Comparison of ENCODE assay signal across 16 cellular contexts in genomic region chr1:233241782-233242181, GRCh38.
"Had no signal": no experiment of that assay in that cellular context is flagged by ENCODE, and none has a peak within 500 bp of the region (broad histone marks: within the 10 kb centered on the region; RNA-seq: fewer than 3 reads in every experiment).

No MANE protein-coding gene starts in this region.

- H3K4me3 ChIP-seq: lower lobe of right lung had no signal

- ATAC-seq: activated CD8-positive, alpha-beta T cell treated with anti-CD3 and anti-CD28 coated beads for 36 hours; activated naive CD8-positive, alpha-beta T cell treated with anti-CD3 and anti-CD28 coated beads, Interleukin-2, amount 50 U/mL, for 24 hours; T-cell had no signal

- H3K27ac ChIP-seq: lower lobe of right lung, psoas muscle had no signal

- H3K4me1 Mint-ChIP-seq: T-cell had no signal

- H3K4me3 Mint-ChIP-seq: activated CD4-positive, alpha-beta T cell treated with anti-CD3 and anti-CD28 coated beads, Interleukin-2, amount 10 ng/mL, durations not matched to agents 24 days and 14 days; activated CD8-positive, alpha-beta T cell treated with anti-CD3 and anti-CD28 coated beads for 36 hours; activated naive CD4-positive, alpha-beta T cell treated with anti-CD3 and anti-CD28 coated beads, Interleukin-2, amount 10 ng/mL, durations not matched to agents 7 days and 5 days; activated naive CD8-positive, alpha-beta T cell treated with anti-CD3 and anti-CD28 coated beads, Interleukin-2, amount 50 U/mL, for 24 hours; activated T-cell treated with anti-CD3 and anti-CD28 coated beads, Interleukin-2, amount 50 U/mL, for 24 hours; endodermal cell; immature natural killer cell; mesothelial cell of epicardium; stimulated activated naive CD8-positive, alpha-beta T cell treated with anti-CD3 and anti-CD28 coated beads, Interleukin-15, Interleukin-2, amounts not matched to agents 100 ng/mL and 50 ng/mL, for 24 hours; T-cell had no signal

- H3K9me3 ChIP-seq: heart right ventricle, lower lobe of right lung, psoas muscle had no signal

- DNase-seq: activated CD4-positive, CD25-positive, alpha-beta regulatory T cell; activated T-cell treated with anti-CD3 and anti-CD28 coated beads, Interleukin-2, amount 50 U/mL, for 24 hours; stimulated activated CD4-positive, alpha-beta T cell treated with anti-CD3 and anti-CD28 coated beads, Interleukin-2, amount 100 ng/mL, for 48 hours had no signal

- H3K9me3 Mint-ChIP-seq: activated CD4-positive, alpha-beta T cell treated with anti-CD3 and anti-CD28 coated beads, Interleukin-2, amount 10 ng/mL, durations not matched to agents 24 days and 14 days; activated CD8-positive, alpha-beta T cell treated with anti-CD3 and anti-CD28 coated beads for 36 hours; activated naive CD4-positive, alpha-beta T cell treated with anti-CD3 and anti-CD28 coated beads, Interleukin-2, amount 10 ng/mL, durations not matched to agents 7 days and 5 days; activated naive CD8-positive, alpha-beta T cell treated with anti-CD3 and anti-CD28 coated beads, Interleukin-2, amount 50 U/mL, for 24 hours; activated T-cell treated with anti-CD3 and anti-CD28 coated beads, Interleukin-2, amount 50 U/mL, for 24 hours; brain; endodermal cell; mesothelial cell of epicardium; stimulated activated naive CD8-positive, alpha-beta T cell treated with anti-CD3 and anti-CD28 coated beads, Interleukin-15, Interleukin-2, amounts not matched to agents 100 ng/mL and 50 ng/mL, for 24 hours; T-cell had no signal

- H3K27me3 Mint-ChIP-seq: activated CD4-positive, alpha-beta T cell treated with anti-CD3 and anti-CD28 coated beads, Interleukin-2, amount 10 ng/mL, durations not matched to agents 24 days and 14 days; activated CD8-positive, alpha-beta T cell treated with anti-CD3 and anti-CD28 coated beads for 36 hours; activated naive CD4-positive, alpha-beta T cell treated with anti-CD3 and anti-CD28 coated beads, Interleukin-2, amount 10 ng/mL, durations not matched to agents 7 days and 5 days; activated naive CD8-positive, alpha-beta T cell treated with anti-CD3 and anti-CD28 coated beads, Interleukin-2, amount 50 U/mL, for 24 hours; activated T-cell treated with anti-CD3 and anti-CD28 coated beads, Interleukin-2, amount 50 U/mL, for 24 hours; brain; stimulated activated naive CD8-positive, alpha-beta T cell treated with anti-CD3 and anti-CD28 coated beads, Interleukin-15, Interleukin-2, amounts not matched to agents 100 ng/mL and 50 ng/mL, for 24 hours; T-cell had no signal

- H3K27me3 ChIP-seq: heart right ventricle had no signal

- H3K4me1 ChIP-seq: psoas muscle had no signal

- H3K36me3 ChIP-seq: heart right ventricle, lower lobe of right lung had no signal

- H3K27ac Mint-ChIP-seq: activated CD4-positive, alpha-beta T cell treated with anti-CD3 and anti-CD28 coated beads, Interleukin-2, amount 10 ng/mL, durations not matched to agents 24 days and 14 days; activated CD8-positive, alpha-beta T cell treated with anti-CD3 and anti-CD28 coated beads for 36 hours; activated naive CD8-positive, alpha-beta T cell treated with anti-CD3 and anti-CD28 coated beads, Interleukin-2, amount 50 U/mL, for 24 hours; activated T-cell treated with anti-CD3 and anti-CD28 coated beads, Interleukin-2, amount 50 U/mL, for 24 hours; immature natural killer cell; mesothelial cell of epicardium; stimulated activated naive CD8-positive, alpha-beta T cell treated with anti-CD3 and anti-CD28 coated beads, Interleukin-15, Interleukin-2, amounts not matched to agents 100 ng/mL and 50 ng/mL, for 24 hours; T-cell had no signal
